1 cellular context compared by ENCODE assay signal in genomic region chr9:87613265-87614111, GRCh38.
A peak's percentile ranks its signal among the peaks of the same experiment; 100 is the strongest.
TF ChIP-seq lines count a peak whose summit lies in the region.

No MANE protein-coding gene starts in this region.

TF ChIP-seq in HepG2, 621 proteins besides CTCF, POLR2A, EP300 and RAD21 (continued from another document):
- no peak for TF ChIP-seq TFDP1 (CRISPR knock-in tag; IDR thresholded peaks at IDR 0.05; ENCODE audit: borderline replicate concordance)
- no peak for TF ChIP-seq ZNF691 (CRISPR knock-in tag; IDR thresholded peaks at IDR 0.05; ENCODE audit: borderline replicate concordance, low read depth)
- TF ChIP-seq ZBTB3 (CRISPR knock-in tag; IDR thresholded peaks at IDR 0.05; ENCODE audit: borderline replicate concordance, low read depth), result no peak
- TF ChIP-seq FOSL2 (CRISPR knock-in tag; IDR thresholded peaks at IDR 0.05), result peak; percentile 39; the same call in 1 of the 2 replicates
- no peak for TF ChIP-seq ZNF20 (CRISPR knock-in tag; IDR thresholded peaks at IDR 0.05)
- TF ChIP-seq PRDM4 (CRISPR knock-in tag; IDR thresholded peaks at IDR 0.05; ENCODE audit: borderline replicate concordance), result no peak
- TF ChIP-seq NFRKB (IDR thresholded peaks at IDR 0.05), result no peak
